ENCODE assay signal across 25 cellular contexts in the genomic region with DNA sequence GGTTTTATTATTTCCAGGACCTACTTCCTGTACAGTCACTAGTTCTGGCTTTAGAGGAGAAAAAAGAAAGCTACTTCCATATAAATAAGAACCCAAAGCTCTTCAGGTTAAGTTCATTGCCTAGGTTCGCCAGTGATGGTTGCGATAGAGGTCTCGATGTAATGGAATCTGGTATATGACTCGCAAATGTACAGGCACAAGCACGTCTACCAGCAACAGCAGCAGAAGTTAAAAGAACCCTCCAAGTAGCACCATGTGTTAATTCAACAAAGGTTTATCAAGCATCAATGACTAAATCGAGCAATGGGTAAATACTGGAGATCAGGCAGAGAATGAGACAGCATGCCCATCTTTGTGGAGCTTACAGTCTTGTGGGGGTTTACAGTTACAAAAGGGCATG.
DNase-seq lines count a peak whose midpoint lies in the region; ATAC-seq and TF ChIP-seq lines count a peak whose summit lies in the region.
"Had no signal": no experiment of that assay in that cellular context is flagged by ENCODE, and none has a peak within 500 bp of the region (broad histone marks: within the 10 kb centered on the region; RNA-seq: fewer than 3 reads in every experiment).

No MANE protein-coding gene starts in this region.

- no peak for TF ChIP-seq POLR2A in lower leg skin (IDR thresholded peaks at IDR 0.05)

- CTCF ChIA-PET in RWPE1 (lab: Yijun Ruan, JAX) = interaction anchor here (0.5 to 0.8 kb wide), 2 partner anchors 9 to 362 kb away, joined by 3 to 6 read pairs; no protein-coding TSS in a partner anchor

- intact Hi-C loops in lower leg skin (cut with DNase I; ENCODE audit: low total_unique reads) = no loop called here

- WGBS in lower leg skin, 2 donors = 90 to 96% methylated on average over 6 of the region's 6 CpGs

- no peaks in the 10 kb centered on the region for H3K9me3 ChIP-seq in RWPE2 (ENCODE audit: severe bottlenecking)
- H3K9me3 ChIP-seq: BE2C, BLaER1 had no signal

- H3K4me1 ChIP-seq in RWPE2 (ENCODE audit: insufficient read depth, poor library complexity, severe bottlenecking) (no peaks in the 10 kb centered on the region), foreskin keratinocyte (peaks cover 9% of the 10 kb centered on the region)
- H3K4me1 ChIP-seq: BE2C, BLaER1 had no signal

- TF ChIP-seq CTCF in RWPE1 (conservative IDR thresholded peaks at IDR 0.05; ENCODE audit: low read depth) (no peak), RWPE2 (IDR thresholded peaks at IDR 0.05; ENCODE audit: poor library complexity, severe bottlenecking) (no peak), epithelial cell of esophagus (IDR thresholded peaks at IDR 0.05; ENCODE audit: insufficient read depth, low read depth, low read length, missing control alignments) (no peak), foreskin keratinocyte (conservative IDR thresholded peaks at IDR 0.05) (no peak), lower leg skin (IDR thresholded peaks at IDR 0.05) (no peak)

- POLR2A ChIA-PET in RWPE1 (lab: Yijun Ruan, JAX; ENCODE audit: low non-redundant PET) = no interaction called here

- DNase-seq in RWPE1 (ENCODE audit: low spot score) = peak; percentile 26
- no peak for DNase-seq in RWPE2 (ENCODE audit: low spot score)
- peak; percentile 85 for DNase-seq in epithelial cell of esophagus (ENCODE audit: low read depth)
- DNase-seq in foreskin keratinocyte = peak; percentile 53 to 73
- no peak for DNase-seq in lower leg skin (ENCODE audit: low spot score in 2 of 2)
- DNase-seq in activated CD4-positive, alpha-beta T cell treated with anti-CD3 and anti-CD28 coated beads, Interleukin-2, amount 50 U/mL, for 1 hour = no peak
- DNase-seq: 8988T; ACHN; BE2C; C1 segment of cervical spinal cord; CD4-positive, alpha-beta memory T cell; CD4-positive, CD25-positive, alpha-beta regulatory T cell; CD8-positive, alpha-beta memory T cell; COR-L47; DMS 273 treated with DMSO at 0.1 percent for 48 hours; DMS153; DMS53; DMS79; DND-41; EL; GDM1 had no signal

- 0 out of 2 replicates have a peak, but pooled peaks cover 4% of the 10 kb centered on the region for H3K36me3 ChIP-seq in RWPE2 (ENCODE audit: low read depth)
- H3K36me3 ChIP-seq: BE2C had no signal

- peak; percentile 42; the same call in 2 of the 3 replicates for ATAC-seq in RWPE2 (ENCODE audit: low read depth)
- peak; percentile 56 for ATAC-seq in foreskin keratinocyte
- no peak for ATAC-seq in GM19035 (IDR thresholded peaks at IDR 0.05; ENCODE audit: unreplicated experiment)
- ATAC-seq in HG03175 (IDR thresholded peaks at IDR 0.05; ENCODE audit: unreplicated experiment) = no peak
- ATAC-seq: GM12878 had no signal

- H3K27ac ChIP-seq in RWPE1 (no peak overlapping the region), RWPE2 (ENCODE audit: poor library complexity, severe bottlenecking) (no peak overlapping the region), foreskin keratinocyte (no peak overlapping the region)
- H3K27ac ChIP-seq: BLaER1 had no signal

- H3K4me3 ChIP-seq in RWPE2 (ENCODE audit: severe bottlenecking) = no peak overlapping the region
- no peak overlapping the region for H3K4me3 ChIP-seq in epithelial cell of esophagus (ENCODE audit: low read length)
- H3K4me3 ChIP-seq in lower leg skin (ENCODE audit: low read depth, poor library complexity, severe bottlenecking) = no peak overlapping the region
- H3K4me3 ChIP-seq: BLaER1, GM12878 had no signal

- H3K27me3 ChIP-seq in RWPE2 (ENCODE audit: insufficient read depth, poor library complexity, severe bottlenecking) (no peaks in the 10 kb centered on the region), foreskin keratinocyte (no peaks in the 10 kb centered on the region)
- H3K27me3 ChIP-seq: BE2C, BLaER1 had no signal

Comparison
In these comparisons a context has a peak if more than half of its experiments do, and no peak if none do; other contexts are left out.
1. DNase-seq: peak in RWPE1 (single experiment), epithelial cell of esophagus (single experiment) and foreskin keratinocyte (2 of 2); none in RWPE2 (single experiment), lower leg skin (0 of 2) and activated CD4-positive, alpha-beta T cell treated with anti-CD3 and anti-CD28 coated beads, Interleukin-2, amount 50 U/mL, for 1 hour (single experiment).
2. ATAC-seq: peak in RWPE2 (single experiment) and foreskin keratinocyte (single experiment); none in GM19035 (single experiment) and HG03175 (single experiment).